ENCODE assay signal across 16 cellular contexts in genomic region chr15:62617741-62618140, GRCh38.
"Had no signal": no experiment of that assay in that cellular context is flagged by ENCODE, and none has a peak within 500 bp of the region (broad histone marks: within the 10 kb centered on the region; RNA-seq: fewer than 3 reads in every experiment).

No MANE protein-coding gene starts in this region.

- H3K4me3 Mint-ChIP-seq: activated CD8-positive, alpha-beta T cell treated with anti-CD3 and anti-CD28 coated beads for 36 hours; activated T-cell treated with anti-CD3 and anti-CD28 coated beads, Interleukin-2, amount 50 U/mL, for 4 hours; naive thymus-derived CD4-positive, alpha-beta T cell; WTC11 had no signal

- H3K36me3 ChIP-seq: colonic mucosa, left ventricle myocardium inferior had no signal

- H3K9me3 Mint-ChIP-seq: activated CD8-positive, alpha-beta T cell treated with anti-CD3 and anti-CD28 coated beads for 36 hours; activated T-cell treated with anti-CD3 and anti-CD28 coated beads, Interleukin-2, amount 50 U/mL, for 4 hours; naive thymus-derived CD4-positive, alpha-beta T cell; WTC11 had no signal

- H3K27ac Mint-ChIP-seq: activated CD8-positive, alpha-beta T cell treated with anti-CD3 and anti-CD28 coated beads for 36 hours; naive thymus-derived CD4-positive, alpha-beta T cell; WTC11 had no signal

- H3K4me1 Mint-ChIP-seq: naive thymus-derived CD4-positive, alpha-beta T cell; WTC11 had no signal

- H3K4me1 ChIP-seq: colonic mucosa, testis had no signal

- H3K4me3 ChIP-seq: colonic mucosa, left ventricle myocardium inferior, mucosa of descending colon, skin epidermis, testis had no signal

- ATAC-seq: activated CD8-positive, alpha-beta T cell treated with anti-CD3 and anti-CD28 coated beads for 36 hours; activated T-cell treated with anti-CD3 and anti-CD28 coated beads, Interleukin-2, amount 50 U/mL, for 4 hours; mucosa of descending colon; naive thymus-derived CD4-positive, alpha-beta T cell; stimulated activated naive CD8-positive, alpha-beta T cell treated with anti-CD3 and anti-CD28 coated beads, Interleukin-15, Interleukin-2, amounts not matched to agents 100 U/mL and 50 U/mL, for 24 hours; WTC11 had no signal

- H3K27me3 ChIP-seq: colonic mucosa, testis had no signal

- DNase-seq: activated CD4-positive, alpha-beta T cell treated with anti-CD3 and anti-CD28 coated beads for 4 hours; activated CD8-positive, alpha-beta T cell treated with anti-CD3 and anti-CD28 coated beads for 36 hours; activated effector memory CD4-positive, alpha-beta T cell treated with Interleukin-2 at 50 U/mL for 16 hours; activated naive CD4-positive, alpha-beta T cell treated with anti-CD3 and anti-CD28 coated beads, Interleukin-2, amount 50 U/mL, for 16 hours; activated T-cell treated with anti-CD3 and anti-CD28 coated beads, Interleukin-2, amount 50 U/mL, for 4 hours; caudate nucleus; colonic mucosa; hypothalamus; kidney; left ventricle myocardium inferior; mucosa of descending colon; naive thymus-derived CD4-positive, alpha-beta T cell; stimulated activated naive CD8-positive, alpha-beta T cell treated with anti-CD3 and anti-CD28 coated beads, Interleukin-15, Interleukin-2, amounts not matched to agents 100 U/mL and 50 U/mL, for 24 hours; testis had no signal

- H3K27ac ChIP-seq: colonic mucosa, left ventricle myocardium inferior, skin epidermis, testis had no signal

- H3K36me3 Mint-ChIP-seq: naive thymus-derived CD4-positive, alpha-beta T cell; WTC11 had no signal

- H3K27me3 Mint-ChIP-seq: activated CD8-positive, alpha-beta T cell treated with anti-CD3 and anti-CD28 coated beads for 36 hours had no signal

- H3K9me3 ChIP-seq: colonic mucosa, left ventricle myocardium inferior, mucosa of descending colon, testis had no signal
